ENCODE assay signal across 1 cellular context in genomic region chr17:75595919-75596310, GRCh38.
TF ChIP-seq lines count a peak whose summit lies in the region.

No MANE protein-coding gene starts in this region.

TF ChIP-seq in H1, 55 proteins besides CTCF, POLR2A, EP300 and RAD21 (continued from another document):
- no peak for TF ChIP-seq CBX8 (IDR thresholded peaks at IDR 0.05; ENCODE audit: borderline replicate concordance, low read depth, low read length)
- no peak for TF ChIP-seq HDAC2 (IDR thresholded peaks at IDR 0.05; ENCODE audit: borderline replicate concordance in 1 of 2, low read depth in 2 of 2, low read length in 2 of 2)
- no peak for TF ChIP-seq GTF2F1 (IDR thresholded peaks at IDR 0.05; ENCODE audit: borderline replicate concordance, low read depth, low read length)
- no peak for TF ChIP-seq ATF2 (IDR thresholded peaks at IDR 0.05; ENCODE audit: low read length)
- no peak for TF ChIP-seq CHD1 (IDR thresholded peaks at IDR 0.05; ENCODE audit: low read depth, low read length)
- no peak for TF ChIP-seq JUN (IDR thresholded peaks at IDR 0.05; ENCODE audit: low read depth, low read length)
